1 cellular context compared by ENCODE assay signal in the genomic region with DNA sequence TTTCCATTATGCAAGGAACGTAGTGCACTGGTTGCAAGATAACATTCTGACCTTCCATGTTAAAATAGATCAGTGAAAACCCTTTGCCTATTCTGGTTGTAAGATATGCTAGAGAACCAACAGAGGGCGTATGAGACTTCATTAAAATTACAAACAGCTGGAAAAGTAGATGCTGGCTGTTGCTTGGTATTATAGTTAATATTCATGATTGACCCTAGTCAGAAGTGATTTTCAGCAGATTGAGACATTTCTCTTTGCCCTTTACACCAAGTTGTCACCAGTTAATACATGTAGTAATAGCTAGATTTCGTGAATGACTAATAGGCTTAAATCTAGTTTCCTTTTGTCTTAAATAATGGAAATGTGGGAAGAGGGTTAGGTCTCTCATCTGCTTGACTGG.
TF ChIP-seq lines count a peak whose summit lies in the region.

No MANE protein-coding gene starts in this region.

TF ChIP-seq in endothelial cell of umbilical vein, 7 proteins besides CTCF, POLR2A, EP300 and RAD21:
- TF ChIP-seq, protein P1, sequence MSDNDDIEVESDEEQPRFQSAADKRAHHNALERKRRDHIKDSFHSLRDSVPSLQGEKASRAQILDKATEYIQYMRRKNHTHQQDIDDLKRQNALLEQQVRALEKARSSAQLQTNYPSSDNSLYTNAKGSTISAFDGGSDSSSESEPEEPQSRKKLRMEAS (IDR thresholded peaks at IDR 0.05; ENCODE audit: insufficient read depth, insufficient read length): no peak
- TF ChIP-seq MYC (IDR thresholded peaks at IDR 0.05; ENCODE audit: low read depth, low read length) (no peak), EZH2 (IDR thresholded peaks at IDR 0.05; ENCODE audit: borderline replicate concordance, low read depth, low read length, severe bottlenecking) (no peak), POLR2AphosphoS5 (IDR thresholded peaks at IDR 0.05; ENCODE audit: insufficient read depth, low read depth, low read length) (no peak), GATA2 (IDR thresholded peaks at IDR 0.05; ENCODE audit: insufficient read depth, insufficient read length, low read depth, low read length) (no peak), JUN (IDR thresholded peaks at IDR 0.05; ENCODE audit: borderline replicate concordance, insufficient read depth, insufficient read length, low read depth) (no peak), FOS (IDR thresholded peaks at IDR 0.05; ENCODE audit: borderline replicate concordance, insufficient read depth, low read length) (no peak)
TF ChIP-seq in endothelial cell of umbilical vein: peak in this region for 0.
